Comparison of ENCODE assay signal across 20 cellular contexts in genomic region chr9:18014556-18014955, GRCh38.
DNase-seq lines count a peak whose midpoint lies in the region; ATAC-seq and TF ChIP-seq lines count a peak whose summit lies in the region.
"Had no signal": no experiment of that assay in that cellular context is flagged by ENCODE, and none has a peak within 500 bp of the region (broad histone marks: within the 10 kb centered on the region; RNA-seq: fewer than 3 reads in every experiment).

No MANE protein-coding gene starts in this region.

- H3K36me3 ChIP-seq in left ventricle myocardium inferior: no peaks in the 10 kb centered on the region
- no peaks in the 10 kb centered on the region for H3K36me3 ChIP-seq in neural cell (ENCODE audit: insufficient read depth, low read length)
- H3K36me3 ChIP-seq: HAP-1 had no signal

- ATAC-seq in left ventricle myocardium superior (peak; percentile 68), esophagus mucosa (peak; percentile 28)
- no peak for ATAC-seq in stimulated activated naive CD8-positive, alpha-beta T cell treated with anti-CD3 and anti-CD28 coated beads, Interleukin-15, amount 100 ng/mL, for 72 hours
- ATAC-seq in stimulated activated naive CD8-positive, alpha-beta T cell treated with anti-CD3 and anti-CD28 coated beads, Interleukin-15, Interleukin-2, amounts not matched to agents 100 U/mL and 50 U/mL, for 24 hours: no peak
- ATAC-seq: GM12878, Panc1 had no signal

- H3F3A ChIP-seq in neural cell (ENCODE audit: insufficient read depth, low read length, poor library complexity, severe bottlenecking): no peaks in the 10 kb centered on the region

- H3K27ac Mint-ChIP-seq in stimulated activated naive CD8-positive, alpha-beta T cell treated with anti-CD3 and anti-CD28 coated beads, Interleukin-15, amount 100 ng/mL, for 72 hours: no peak overlapping the region

- no peak for TF ChIP-seq CTCF in left ventricle myocardium inferior (IDR thresholded peaks at IDR 0.05; ENCODE audit: borderline replicate concordance)
- no peak for TF ChIP-seq CTCF in neural cell (IDR thresholded peaks at IDR 0.05; ENCODE audit: poor library complexity, severe bottlenecking)

- H2AFZ ChIP-seq in neural cell (ENCODE audit: low read depth, low read length): no peak overlapping the region

- no peaks in the 10 kb centered on the region for H3K4me1 Mint-ChIP-seq in stimulated activated naive CD8-positive, alpha-beta T cell treated with anti-CD3 and anti-CD28 coated beads, Interleukin-15, amount 100 ng/mL, for 72 hours

- H3K9me3 ChIP-seq in left ventricle myocardium inferior (replicated peaks) (peaks cover 13% of the 10 kb centered on the region), neural cell (ENCODE audit: low read length) (no peaks in the 10 kb centered on the region)

- no peaks in the 10 kb centered on the region for H3K4me1 ChIP-seq in left ventricle myocardium inferior
- H3K4me1 ChIP-seq: HAP-1 had no signal

- H3K79me2 ChIP-seq in neural cell (replicated peaks; ENCODE audit: insufficient read depth, low read length): no peaks in the 10 kb centered on the region

- peak; percentile 87 for TF ChIP-seq EP300 in neural cell (conservative IDR thresholded peaks at IDR 0.05; ENCODE audit: poor library complexity, severe bottlenecking)

- H3K9me3 Mint-ChIP-seq in stimulated activated naive CD8-positive, alpha-beta T cell treated with anti-CD3 and anti-CD28 coated beads, Interleukin-15, amount 100 ng/mL, for 72 hours: peaks cover 14 to 15% of the 10 kb centered on the region in 2 donors

- no peak for DNase-seq in left ventricle myocardium superior
- no peak for DNase-seq in left ventricle myocardium inferior
- DNase-seq in stimulated activated naive CD8-positive, alpha-beta T cell treated with anti-CD3 and anti-CD28 coated beads, Interleukin-15, amount 100 ng/mL, for 72 hours: no peak
- no peak for DNase-seq in activated CD4-positive, alpha-beta T cell treated with anti-CD3 and anti-CD28 coated beads, Interleukin-2, amount 50 U/mL, for 1 hour
- no peak for DNase-seq in amygdala (lab: John Stamatoyannopoulos, UW)
- DNase-seq in stimulated activated naive CD8-positive, alpha-beta T cell treated with anti-CD3 and anti-CD28 coated beads, Interleukin-15, Interleukin-2, amounts not matched to agents 100 U/mL and 50 U/mL, for 24 hours: no peak
- DNase-seq: C1 segment of cervical spinal cord, COR-L47, DMS53, NCI-H1048, NCI-H1694, NCI-H2107, NCI-H345, NCI-H82, SIG-M5 had no signal

- no peaks in the 10 kb centered on the region for H4K20me1 ChIP-seq in neural cell (ENCODE audit: insufficient read depth)

- no peak overlapping the region for H3K4me3 ChIP-seq in left ventricle myocardium inferior
- H3K4me3 ChIP-seq in neural cell (ENCODE audit: low read length): no peak overlapping the region
- H3K4me3 ChIP-seq: GM12878, HAP-1 had no signal

- no peaks in the 10 kb centered on the region for H3K9me2 ChIP-seq in neural cell (ENCODE audit: insufficient read depth, low read length)

- H3K27me3 ChIP-seq in left ventricle myocardium inferior (ENCODE audit: low read depth): no peaks in the 10 kb centered on the region
- no peaks in the 10 kb centered on the region for H3K27me3 ChIP-seq in neural cell (ENCODE audit: insufficient read depth, low read depth, low read length)

- no peak overlapping the region for H3K4me2 ChIP-seq in neural cell (ENCODE audit: low read length)

- intact Hi-C loops in left ventricle myocardium superior (cut with micrococcal nuclease) (no loop called here), left ventricle myocardium inferior (cut with micrococcal nuclease) (no loop called here)

- TF ChIP-seq RAD21 in neural cell (conservative IDR thresholded peaks at IDR 0.05): no peak

- H3K4me3 Mint-ChIP-seq in stimulated activated naive CD8-positive, alpha-beta T cell treated with anti-CD3 and anti-CD28 coated beads, Interleukin-15, amount 100 ng/mL, for 72 hours: no peak overlapping the region

- H3K27me3 Mint-ChIP-seq in stimulated activated naive CD8-positive, alpha-beta T cell treated with anti-CD3 and anti-CD28 coated beads, Interleukin-15, amount 100 ng/mL, for 72 hours: no peaks in the 10 kb centered on the region

- H3K9ac ChIP-seq in neural cell (ENCODE audit: low read length): no peak overlapping the region

- H3K27ac ChIP-seq in left ventricle myocardium inferior (replicated peaks) (no peak overlapping the region), neural cell (ENCODE audit: low read length) (no peak overlapping the region)

TF ChIP-seq in neural cell, 6 proteins besides CTCF, POLR2A, EP300 and RAD21:
- TF ChIP-seq EZH2 (IDR thresholded peaks at IDR 0.05; ENCODE audit: borderline replicate concordance, insufficient read depth, low read length, poor library complexity, severe bottlenecking): no peak
- no peak for TF ChIP-seq MXI1 (conservative IDR thresholded peaks at IDR 0.05; ENCODE audit: poor library complexity, severe bottlenecking)
- no peak for TF ChIP-seq TAF1 (IDR thresholded peaks at IDR 0.05; ENCODE audit: low read depth)
- no peak for TF ChIP-seq SMC3 (conservative IDR thresholded peaks at IDR 0.05; ENCODE audit: poor library complexity)
- TF ChIP-seq POLR2AphosphoS5 (IDR thresholded peaks at IDR 0.05): peak; percentile 68
- TF ChIP-seq REST (IDR thresholded peaks at IDR 0.05; ENCODE audit: borderline replicate concordance): peak; percentile 73
TF ChIP-seq in neural cell: peak in this region for 2.

Comparison
In these comparisons a context has a peak if more than half of its experiments do, and no peak if none do; other contexts are left out.
1. ATAC-seq: peak in left ventricle myocardium superior (single experiment) and esophagus mucosa (single experiment); none in stimulated activated naive CD8-positive, alpha-beta T cell treated with anti-CD3 and anti-CD28 coated beads, Interleukin-15, amount 100 ng/mL, for 72 hours (single experiment) and stimulated activated naive CD8-positive, alpha-beta T cell treated with anti-CD3 and anti-CD28 coated beads, Interleukin-15, Interleukin-2, amounts not matched to agents 100 U/mL and 50 U/mL, for 24 hours (single experiment).